10 cellular contexts compared by ENCODE assay signal in genomic region chr9:110695866-110696265, GRCh38. TPM values are rescaled to one million over a fixed set of nuclear protein-coding genes. Genes with fewer than 3 reads are reported as not detected.
A peak's percentile ranks its signal among the peaks of the same experiment; 100 is the strongest.
DNase-seq lines count a peak whose midpoint lies in the region; TF ChIP-seq lines count a peak whose summit lies in the region.
"Not testable (repeated sequence)": the region's sequence is repeated elsewhere in the genome, so short reads cannot be mapped to it uniquely, and the experiment has no call there.
"Had no signal": no experiment of that assay in that cellular context is flagged by ENCODE, and none has a peak within 500 bp of the region (broad histone marks: within the 10 kb centered on the region; RNA-seq: fewer than 3 reads in every experiment).

No MANE protein-coding gene starts in this region.

- POLR2A ChIA-PET in PC-9 (lab: Charles Lee; ENCODE audit: unreplicated experiment), result not testable (repeated sequence)

- H3F3A ChIP-seq in PC-9 (ENCODE audit: insufficient read depth, low read depth), result not testable (repeated sequence)

- H3K4me3 ChIP-seq in PC-9; astrocyte of the spinal cord (ENCODE audit: low read depth, low read length); epithelial cell of proximal tubule (ENCODE audit: low read depth, low read length); fibroblast of villous mesenchyme (ENCODE audit: low read depth, low read length): not testable (repeated sequence)

- peak; percentile 41 for DNase-seq in EH (ENCODE audit: low read depth)
- DNase-seq in HS-27A (ENCODE audit: low read depth), result peak; percentile 59
- peak; percentile 33 to 64 for DNase-seq in PC-9
- DNase-seq in astrocyte of the spinal cord (ENCODE audit: low read depth, low spot score), result peak; percentile 16
- peak; percentile 6 for DNase-seq in epithelial cell of proximal tubule (ENCODE audit: low read depth)
- peak; percentile 26 for DNase-seq in fibroblast of villous mesenchyme (ENCODE audit: low read depth)
- DNase-seq in renal cortical epithelial cell (ENCODE audit: low read depth), result peak; percentile 36

- H2AFZ ChIP-seq in PC-9, result peak overlapping the region; percentile 24; the same call in 1 of the 2 replicates

- not testable (repeated sequence) for BruUV-seq in PC-9 (replicated peaks; lab: Mats Ljungman, UMichigan)

- H3K79me2 ChIP-seq in PC-9 (ENCODE audit: low read depth), result not testable (repeated sequence)

- H4K20me1 ChIP-seq in PC-9 (ENCODE audit: insufficient read depth), result not testable (repeated sequence)

- peaks cover 24% of the 10 kb centered on the region for H3K4me1 ChIP-seq in PC-9 (replicated peaks; ENCODE audit: insufficient read depth)

- not testable (repeated sequence) for H3K9me2 ChIP-seq in PC-9 (ENCODE audit: insufficient read depth)

- intact Hi-C loops in PC-9 (cut with micrococcal nuclease; ENCODE audit: unreplicated experiment), result not testable (repeated sequence)

- TF ChIP-seq CTCF in PC-9 (conservative IDR thresholded peaks at IDR 0.05); astrocyte of the spinal cord (IDR thresholded peaks at IDR 0.05; ENCODE audit: low read depth, low read length); epithelial cell of proximal tubule (conservative IDR thresholded peaks at IDR 0.05; ENCODE audit: low read depth, low read length); fibroblast of villous mesenchyme (IDR thresholded peaks at IDR 0.05; ENCODE audit: insufficient read depth, low read depth, low read length): not testable (repeated sequence)

- in situ Hi-C loops in astrocyte of the spinal cord (cut with HindIII; ENCODE audit: low sequenced_read_pairs), result not testable (repeated sequence)

- H3K9me3 ChIP-seq in PC-9 (ENCODE audit: insufficient read depth, low read depth), result not testable (repeated sequence)

- not testable (repeated sequence) for H3K27me3 ChIP-seq in PC-9 (ENCODE audit: insufficient read depth, low read depth)

- not testable (repeated sequence) for H3K36me3 ChIP-seq in PC-9 (ENCODE audit: low read depth)

- peak overlapping the region; percentile 37 for H3K4me2 ChIP-seq in PC-9

- H3K27ac ChIP-seq in PC-9, result not testable (repeated sequence)

- CTCF ChIA-PET in PC-9 (lab: Charles Lee), result not testable (repeated sequence)

RNA-seq across cellular contexts. Expression of gene MUSK, which starts 27.3 kb away (rescaled TPM):
- not detected in 2 replicates for total RNA-seq in PC-9 (2021)
- total RNA-seq in epithelial cell of proximal tubule, result not detected in 2 replicates
- under 0.01 TPM in 1 of 2 replicates, not detected in the other for total RNA-seq in fibroblast of villous mesenchyme
- not detected in 2 replicates for total RNA-seq in renal cortical epithelial cell
- total RNA-seq: G401, OCI-LY7, SK-MEL-5 had no signal

Comparison
In these comparisons a context has a peak if more than half of its experiments do, and no peak if none do; other contexts are left out.
1. DNase-seq: peak in every context shown above with its lines; median percentile 59 in HS-27A; 48 in PC-9; 41 in EH; 36 in renal cortical epithelial cell; 26 in fibroblast of villous mesenchyme; 16 in astrocyte of the spinal cord; 6 in epithelial cell of proximal tubule.